In the genomic region with DNA sequence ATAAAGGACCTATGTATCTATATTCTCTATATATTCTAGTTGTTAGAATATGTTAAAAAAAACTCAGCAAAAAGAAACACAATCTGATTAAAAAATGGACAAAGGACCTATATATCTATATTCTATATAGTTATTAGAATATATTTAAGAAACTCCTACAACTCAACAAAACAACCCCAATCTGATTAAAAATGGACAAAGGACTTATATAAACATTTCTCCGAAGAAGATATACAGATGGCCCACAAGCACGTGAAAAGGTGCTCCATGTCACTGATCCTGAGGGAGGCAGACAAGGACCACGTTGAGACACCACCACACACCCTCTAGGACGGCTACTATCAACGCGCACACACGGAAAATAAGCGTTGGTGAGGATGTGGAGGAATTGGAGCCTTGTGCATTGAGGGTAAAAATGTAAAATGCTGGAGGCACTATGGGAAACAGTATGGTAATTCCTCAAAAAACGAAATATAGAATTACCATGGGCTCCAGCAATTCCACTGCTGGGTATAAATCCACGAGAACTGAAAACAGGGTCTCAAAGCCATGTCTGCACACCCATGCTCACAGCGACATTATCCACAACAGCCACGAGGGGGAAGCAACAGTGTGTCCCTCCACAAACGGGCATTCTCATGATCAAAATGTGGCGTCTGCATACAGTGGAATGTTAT, we compare ENCODE assay signal across 8 cellular contexts. TPM values are rescaled to one million over a fixed set of nuclear protein-coding genes. Genes with fewer than 3 reads are reported as not detected.
DNase-seq lines count a peak whose midpoint lies in the region; ATAC-seq and TF ChIP-seq lines count a peak whose summit lies in the region.

No MANE protein-coding gene starts in this region.

- TF ChIP-seq POLR2A in right lobe of liver (IDR thresholded peaks at IDR 0.05), result no peak

- no peak overlapping the region for H3K27ac ChIP-seq in colonic mucosa
- H3K27ac ChIP-seq in right lobe of liver, result no peak overlapping the region

- POLR2A ChIA-PET in activated B cell treated with CpG ODN at 0.5 μM for 24 hours (lab: Charles Lee), result interaction anchor here (1.0 kb wide), 1 partner anchor 240 kb away, joined by 4 read pairs; a partner anchor contains a TSS

- peak; percentile 95 for ATAC-seq in activated B cell treated with CpG ODN at 0.5 μM for 24 hours (ENCODE audit: low read depth)
- ATAC-seq in right lobe of liver, result peak; percentile 96 to 97 (median 96)
- ATAC-seq in GM21619 (IDR thresholded peaks at IDR 0.05; ENCODE audit: unreplicated experiment), result no peak

- H3K9me3 Mint-ChIP-seq in activated B cell treated with CpG ODN at 0.5 μM for 24 hours, result no peaks in the 10 kb centered on the region

- H3K27me3 ChIP-seq in colonic mucosa (no peaks in the 10 kb centered on the region), right lobe of liver (no peaks in the 10 kb centered on the region)

- TF ChIP-seq CTCF in activated B cell treated with CpG ODN at 0.5 μM for 24 hours (IDR thresholded peaks at IDR 0.05) (peak; percentile 25), colonic mucosa (IDR thresholded peaks at IDR 0.05) (peak; percentile 75), right lobe of liver (IDR thresholded peaks at IDR 0.05) (peak; percentile 67 to 87 (median 76))

- intact Hi-C loops in activated B cell treated with CpG ODN at 0.5 μM for 24 hours (cut with micrococcal nuclease) (loop anchor here (1.0 to 10.0 kb wide), 4 partner anchors 13 to 240 kb away; a partner anchor contains a TSS), colonic mucosa (cut with DNase I) (loop anchor here (5.0 kb wide), 2 partner anchors 224 to 239 kb away; a partner anchor contains a TSS), right lobe of liver (cut with DNase I) (loop anchor here in 1 of 2 donors (5.0 kb wide), 1 partner anchor 224 kb away; no protein-coding TSS in a partner anchor)

- 9% methylated on average over 14 of the region's 14 CpGs for WGBS in right lobe of liver (ENCODE audit: insufficient coverage, low coverage, low lambda C conversion rate, missing lambda C conversion rate)

- peaks cover 19% of the 10 kb centered on the region for H3K36me3 Mint-ChIP-seq in activated B cell treated with CpG ODN at 0.5 μM for 24 hours (ENCODE audit: low read depth)

- H3K27me3 Mint-ChIP-seq in activated B cell treated with CpG ODN at 0.5 μM for 24 hours, result no peaks in the 10 kb centered on the region

- no peak overlapping the region for H3K9ac ChIP-seq in colonic mucosa (ENCODE audit: low read depth in 2 of 2, low read length in 2 of 2)

- DNase-seq in NCI-H146 (lab: John Stamatoyannopoulos, UW) (peak; percentile 32), NCI-H146 treated with DMSO at 0.1 percent for 48 hours (lab: John Stamatoyannopoulos, UW; ENCODE audit: unreplicated experiment) (no peak), NCI-H2171 (lab: John Stamatoyannopoulos, UW) (peak; percentile 23), activated B cell treated with CpG ODN at 0.5 μM for 24 hours (no peak), colonic mucosa (peak; percentile 57), right lobe of liver (peak; percentile 58 to 70 (median 59))
- DNase-seq in stimulated activated CD4-positive, alpha-beta T cell treated with anti-CD3 and anti-CD28 coated beads, Interleukin-4, amount 100 ng/mL, for 24 hours, result peak; percentile 69

- H3K9me3 ChIP-seq in colonic mucosa (no peaks in the 10 kb centered on the region), right lobe of liver (no peaks in the 10 kb centered on the region)

- no peak overlapping the region for H3K4me3 ChIP-seq in colonic mucosa
- H3K4me3 ChIP-seq in right lobe of liver, result no peak overlapping the region

- H3K27ac Mint-ChIP-seq in activated B cell treated with CpG ODN at 0.5 μM for 24 hours, result peak overlapping the region; percentile 27

- CTCF ChIA-PET in activated B cell treated with CpG ODN at 0.5 μM for 24 hours (lab: Charles Lee), result interaction anchor here (0.8 to 2.4 kb wide), 5 partner anchors 223 to 239 kb away, joined by 3 to 13 read pairs (median 5); a partner anchor contains a TSS

- H3K4me1 Mint-ChIP-seq in activated B cell treated with CpG ODN at 0.5 μM for 24 hours, result peaks cover 8% of the 10 kb centered on the region

- peak overlapping the region; percentile 28 for H3K4me3 Mint-ChIP-seq in activated B cell treated with CpG ODN at 0.5 μM for 24 hours

- H3K36me3 ChIP-seq in colonic mucosa (no peaks in the 10 kb centered on the region), right lobe of liver (no peaks in the 10 kb centered on the region)

- H3K4me1 ChIP-seq in colonic mucosa (no peaks in the 10 kb centered on the region), right lobe of liver (peaks cover 0 to 4% (median 0%) of the 10 kb centered on the region in 4 donors)

RNA-seq across cellular contexts. Expression of a gene that starts 22.7 kb away (rescaled TPM):
- total RNA-seq in activated B cell treated with CpG ODN at 0.5 μM for 24 hours, result 3.0 and 4.1 TPM in 2 replicates
- total RNA-seq in colonic mucosa, result 1 to 10 TPM; 2.2 to 2.9 TPM
- total RNA-seq in right lobe of liver, result 10 to 100 TPM in 1 of 6 experiments, 1 to 10 TPM in 5; 1.0 to 11.2 (median 2.7) TPM

RNA-seq across cellular contexts. Expression of a gene that starts 47.1 kb away (rescaled TPM):
- total RNA-seq in activated B cell treated with CpG ODN at 0.5 μM for 24 hours, result 58.4 and 64.0 TPM in 2 replicates
- total RNA-seq in colonic mucosa, result 10 to 100 TPM; 41.9 to 63.2 TPM
- total RNA-seq in right lobe of liver, result 10 to 100 TPM; 18.9 to 24.2 (median 22.1) TPM

Comparison
In these comparisons a context has a peak if more than half of its experiments do, and no peak if none do; other contexts are left out.
1. DNase-seq: peak in NCI-H146 (single experiment), NCI-H2171 (single experiment), colonic mucosa (single experiment), right lobe of liver (3 of 3) and stimulated activated CD4-positive, alpha-beta T cell treated with anti-CD3 and anti-CD28 coated beads, Interleukin-4, amount 100 ng/mL, for 24 hours (single experiment); none in NCI-H146 treated with DMSO at 0.1 percent for 48 hours (single experiment) and activated B cell treated with CpG ODN at 0.5 μM for 24 hours (single experiment).
2. CTCF ChIP-seq: peak in every context shown above with its lines; median percentile 76 in right lobe of liver; 75 in colonic mucosa; 25 in activated B cell treated with CpG ODN at 0.5 μM for 24 hours.